ENCODE assay signal across 26 cellular contexts in the genomic region with DNA sequence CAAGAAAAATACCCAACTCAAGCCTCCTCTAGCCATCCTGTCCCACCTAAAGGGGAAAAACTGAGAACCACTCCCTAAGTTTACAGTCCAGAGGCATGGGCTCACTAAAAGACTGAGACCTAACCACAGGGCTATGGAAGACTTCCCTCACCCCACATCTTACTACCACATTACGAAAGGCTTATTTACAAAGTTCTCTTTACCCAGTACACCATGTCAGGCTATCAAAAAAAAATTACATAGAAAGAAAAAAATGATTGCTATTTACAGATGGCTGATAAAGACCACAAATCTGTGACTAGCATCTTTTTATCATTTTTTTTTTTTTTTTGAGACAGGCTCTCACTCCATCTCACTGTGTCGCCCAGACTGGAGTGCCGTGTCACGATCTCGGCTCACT.
"Had no signal": no experiment of that assay in that cellular context is flagged by ENCODE, and none has a peak within 500 bp of the region (broad histone marks: within the 10 kb centered on the region; RNA-seq: fewer than 3 reads in every experiment).

No MANE protein-coding gene starts in this region.

- H3K4me3 Mint-ChIP-seq: activated B cell treated with CpG ODN at 0.5 μM for 24 hours; activated CD4-positive, alpha-beta T cell treated with anti-CD3 and anti-CD28 coated beads for 36 hours; activated naive CD8-positive, alpha-beta T cell treated with anti-CD3 and anti-CD28 coated beads, Interleukin-2, amount 50 U/mL, for 24 hours; memory B cell; neural crest cell; stimulated activated naive B cell treated with anti-CD40 and anti-IgM and Interleukin-4, amounts not matched to agents 10 μg/mL and 1 μg/mL and 100 μg/mL, for 72 hours had no signal

- H3K36me3 ChIP-seq: gastroesophageal sphincter, heart left ventricle, sigmoid colon, transverse colon, uterus had no signal

- H3K36me3 Mint-ChIP-seq: memory B cell; stimulated activated naive B cell treated with anti-CD40 and anti-IgM and Interleukin-4, amounts not matched to agents 10 μg/mL and 1 μg/mL and 100 μg/mL, for 72 hours had no signal

- H3K27ac Mint-ChIP-seq: activated B cell treated with CpG ODN at 0.5 μM for 24 hours; activated CD4-positive, alpha-beta T cell treated with anti-CD3 and anti-CD28 coated beads for 36 hours; activated naive CD8-positive, alpha-beta T cell treated with anti-CD3 and anti-CD28 coated beads, Interleukin-2, amount 50 U/mL, for 24 hours; memory B cell; progenitor cell of endocrine pancreas; stimulated activated naive B cell treated with anti-CD40 and anti-IgM and Interleukin-4, amounts not matched to agents 10 μg/mL and 1 μg/mL and 100 μg/mL, for 72 hours had no signal

- DNase-seq: activated B cell treated with CpG ODN at 0.5 μM for 24 hours; activated CD4-positive, alpha-beta T cell treated with anti-CD3 and anti-CD28 coated beads for 36 hours; activated CD4-positive, alpha-beta T cell treated with anti-CD3 and anti-CD28 coated beads, Interleukin-2, amount 50 U/mL, for 48 hours; activated CD8-positive, alpha-beta memory T cell treated with anti-CD3 and anti-CD28 coated beads, Interleukin-2, amount 50 U/mL, for 48 hours; activated effector memory CD4-positive, alpha-beta T cell treated with anti-CD3 and anti-CD28 coated beads, Interleukin-2, amount 50 U/mL, for 16 hours; activated naive CD4-positive, alpha-beta T cell treated with anti-CD3 and anti-CD28 coated beads, Interleukin-2, amount 50 U/mL, for 16 hours; activated naive CD8-positive, alpha-beta T cell treated with anti-CD3 and anti-CD28 coated beads, Interleukin-2, amount 50 U/mL, for 24 hours; activated T-cell treated with anti-CD3 and anti-CD28 coated beads, Interleukin-2, amount 50 U/mL, for 48 hours; aorta; central memory CD4-positive, alpha-beta T cell; effector memory CD4-positive, alpha-beta T cell; heart left ventricle; left colon; naive B cell; retina; sigmoid colon; stimulated activated CD4-positive, alpha-beta T cell treated with anti-CD3 and anti-CD28 coated beads, Interleukin-2, amount 100 ng/mL, for 48 hours; stimulated activated CD8-positive, alpha-beta memory T cell treated with anti-CD3 and anti-CD28 coated beads, Interleukin-4, amount 100 ng/mL, for 48 hours; stimulated activated naive B cell treated with anti-CD40 and anti-IgM and Interleukin-4, amounts not matched to agents 10 μg/mL and 1 μg/mL and 100 μg/mL, for 72 hours; T1000; transverse colon; uterus had no signal

- ATAC-seq: activated CD4-positive, alpha-beta T cell treated with anti-CD3 and anti-CD28 coated beads for 36 hours; activated naive CD8-positive, alpha-beta T cell treated with anti-CD3 and anti-CD28 coated beads, Interleukin-2, amount 50 U/mL, for 24 hours; gastroesophageal sphincter; heart left ventricle; left colon; stimulated activated naive B cell treated with anti-CD40 and anti-IgM and Interleukin-4, amounts not matched to agents 10 μg/mL and 1 μg/mL and 100 μg/mL, for 72 hours had no signal

- H3K27me3 ChIP-seq: gastroesophageal sphincter, heart left ventricle, sigmoid colon, transverse colon, uterus had no signal

- H3K27ac ChIP-seq: gastroesophageal sphincter, heart left ventricle, sigmoid colon, transverse colon, uterus had no signal

- H3K4me3 ChIP-seq: gastroesophageal sphincter, heart left ventricle, sigmoid colon, transverse colon, uterus had no signal

- H3K9me3 Mint-ChIP-seq: activated B cell treated with CpG ODN at 0.5 μM for 24 hours; activated naive CD8-positive, alpha-beta T cell treated with anti-CD3 and anti-CD28 coated beads, Interleukin-2, amount 50 U/mL, for 24 hours; memory B cell had no signal

- H3K4me1 ChIP-seq: gastroesophageal sphincter, heart left ventricle, sigmoid colon, transverse colon, uterus had no signal

- H3K9me3 ChIP-seq: gastroesophageal sphincter, heart left ventricle, sigmoid colon, transverse colon, uterus had no signal

- H3K4me1 Mint-ChIP-seq: activated B cell treated with CpG ODN at 0.5 μM for 24 hours; activated CD4-positive, alpha-beta T cell treated with anti-CD3 and anti-CD28 coated beads for 36 hours; activated naive CD8-positive, alpha-beta T cell treated with anti-CD3 and anti-CD28 coated beads, Interleukin-2, amount 50 U/mL, for 24 hours; memory B cell; naive B cell; neural crest cell; stimulated activated naive B cell treated with anti-CD40 and anti-IgM and Interleukin-4, amounts not matched to agents 10 μg/mL and 1 μg/mL and 100 μg/mL, for 72 hours had no signal
